ENCODE assay signal across 2 cellular contexts in genomic region chr12:96360550-96360949, GRCh38.
TF ChIP-seq lines count a peak whose summit lies in the region.

No MANE protein-coding gene starts in this region.

TF ChIP-seq in GM12878, 131 proteins besides CTCF, POLR2A, EP300 and RAD21:
- TF ChIP-seq CBFB (IDR thresholded peaks at IDR 0.05; ENCODE audit: low read depth) (no peak), POLR2AphosphoS5 (IDR thresholded peaks at IDR 0.05; ENCODE audit: low read length) (peak; percentile 52), IRF4 (IDR thresholded peaks at IDR 0.05; ENCODE audit: low read depth, low read length) (no peak), MEF2B (IDR thresholded peaks at IDR 0.05; ENCODE audit: partially characterized antibody, poor library complexity, severe bottlenecking) (no peak)

TF ChIP-seq in HepG2, 621 proteins besides CTCF, POLR2A, EP300 and RAD21:
- TF ChIP-seq HNF4A (CRISPR knock-in tag; IDR thresholded peaks at IDR 0.05) (0 out of 2 replicates have a peak, but pooled peaks have one; percentile 17), ZNF280B (CRISPR knock-in tag; IDR thresholded peaks at IDR 0.05; ENCODE audit: borderline replicate concordance) (no peak), ZBTB42 (CRISPR knock-in tag; IDR thresholded peaks at IDR 0.05) (no peak), ELF1 (CRISPR knock-in tag; IDR thresholded peaks at IDR 0.05) (no peak), ZBTB2 (CRISPR knock-in tag; IDR thresholded peaks at IDR 0.05; ENCODE audit: low read depth) (no peak), ZNF782 (CRISPR knock-in tag; IDR thresholded peaks at IDR 0.05; ENCODE audit: borderline replicate concordance) (no peak), TEAD2 (CRISPR knock-in tag; IDR thresholded peaks at IDR 0.05) (no peak), ZNF331 (CRISPR knock-in tag; IDR thresholded peaks at IDR 0.05) (peak; percentile 70; the same call in 1 of the 2 replicates), ZNF260 (CRISPR knock-in tag; IDR thresholded peaks at IDR 0.05; ENCODE audit: borderline replicate concordance, low read depth) (no peak), ZSCAN12 (CRISPR knock-in tag; IDR thresholded peaks at IDR 0.05) (no peak), HDAC6 (IDR thresholded peaks at IDR 0.05; ENCODE audit: low read depth, low read length) (no peak), PLRG1 (conservative IDR thresholded peaks at IDR 0.05) (no peak), HMGXB3 (CRISPR knock-in tag; IDR thresholded peaks at IDR 0.05; ENCODE audit: borderline replicate concordance) (no peak), ZNF124 (CRISPR knock-in tag; IDR thresholded peaks at IDR 0.05) (no peak), DMTF1 (CRISPR knock-in tag; IDR thresholded peaks at IDR 0.05) (no peak), SOX5 (CRISPR knock-in tag; IDR thresholded peaks at IDR 0.05; ENCODE audit: borderline replicate concordance) (no peak), ZFX (CRISPR knock-in tag; IDR thresholded peaks at IDR 0.05; ENCODE audit: low read depth) (0 out of 2 replicates have a peak, but pooled peaks have one; percentile 15), GRHL1 (CRISPR knock-in tag; conservative IDR thresholded peaks at IDR 0.05) (no peak), ATF3 (CRISPR knock-in tag; IDR thresholded peaks at IDR 0.05) (no peak)
